Comparison of ENCODE assay signal across 21 cellular contexts in the genomic region with DNA sequence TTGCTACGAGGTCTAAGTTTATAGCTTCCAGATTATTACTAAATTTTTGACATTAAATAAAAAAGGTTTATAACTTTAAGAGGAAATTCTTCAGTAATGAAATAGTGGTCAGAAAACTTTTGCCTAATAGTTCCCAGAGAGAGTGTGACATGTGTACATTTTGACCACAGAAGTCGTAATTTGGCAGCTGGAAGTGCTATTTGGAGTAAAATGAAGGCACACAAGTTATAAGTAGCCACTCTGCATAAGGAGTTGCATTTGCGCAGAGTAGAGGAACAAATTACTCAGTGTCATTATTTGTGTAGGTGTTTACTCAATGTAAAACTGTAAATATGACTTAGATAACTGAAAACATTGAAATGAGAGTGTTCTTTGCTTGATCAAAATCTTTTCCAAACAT.
"Had no signal": no experiment of that assay in that cellular context is flagged by ENCODE, and none has a peak within 500 bp of the region (broad histone marks: within the 10 kb centered on the region; RNA-seq: fewer than 3 reads in every experiment).

No MANE protein-coding gene starts in this region.

- H3K36me3 ChIP-seq: pancreas, prostate gland, stomach, thyroid gland, upper lobe of left lung, vagina had no signal

- DNase-seq: activated CD4-positive, alpha-beta T cell treated with anti-CD3 and anti-CD28 coated beads for 4 hours; activated CD4-positive, alpha-beta T cell treated with anti-CD3 and anti-CD28 coated beads, Interleukin-2, amount 50 U/mL, for 4 hours; activated naive CD4-positive, alpha-beta T cell; activated T-cell treated with anti-CD3 and anti-CD28 coated beads for 4 hours; activated T-cell treated with anti-CD3 and anti-CD28 coated beads, Interleukin-2, amount 50 U/mL, for 72 hours; aorta; cortex of kidney; effector memory CD8-positive, alpha-beta T cell; erythroblast; naive thymus-derived CD4-positive, alpha-beta T cell; pancreas; retina; stimulated activated CD4-positive, alpha-beta T cell treated with anti-CD3 and anti-CD28 coated beads, Interleukin-1b, Interleukin-23, amount 100 ng/mL, for 48 hours; stimulated activated naive B cell treated with anti-CD40 and anti-IgM and Interleukin-4, amounts not matched to agents 10 μg/mL and 1 μg/mL and 100 μg/mL, for 72 hours; stomach; T-helper 9 cell; thyroid gland; upper lobe of left lung had no signal

- H3K27me3 ChIP-seq: pancreas, stomach, thyroid gland, upper lobe of left lung, vagina had no signal

- H3K9me3 ChIP-seq: pancreas, prostate gland, stomach, thyroid gland, upper lobe of left lung, vagina had no signal

- H3K4me1 ChIP-seq: pancreas, prostate gland, stomach, thyroid gland, upper lobe of left lung, vagina had no signal

- H3K4me3 ChIP-seq: pancreas, prostate gland, smooth muscle cell, stomach, thyroid gland, upper lobe of left lung, vagina had no signal
